ENCODE assay signal across 20 cellular contexts in the genomic region with DNA sequence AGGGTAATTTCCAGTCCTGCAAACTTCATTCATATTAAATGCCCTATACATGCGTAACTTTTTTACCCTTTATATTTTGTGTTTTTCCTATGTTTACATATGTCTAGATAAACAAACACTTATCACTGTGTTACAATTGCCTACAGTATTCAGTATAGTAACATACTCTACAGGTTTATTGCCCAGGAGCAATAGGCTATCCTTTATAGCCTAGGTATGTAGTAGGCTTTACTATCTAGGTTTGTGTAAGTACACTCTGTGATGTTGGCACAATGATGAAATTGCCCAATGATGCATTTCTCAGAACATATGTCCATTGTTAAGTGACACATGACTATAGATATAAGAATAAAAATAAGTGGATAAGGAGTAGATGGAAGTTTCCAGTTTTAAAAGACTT.
"Had no signal": no experiment of that assay in that cellular context is flagged by ENCODE, and none has a peak within 500 bp of the region (broad histone marks: within the 10 kb centered on the region; RNA-seq: fewer than 3 reads in every experiment).

No MANE protein-coding gene starts in this region.

- ATAC-seq: K562 had no signal

- FAIRE-seq: HTR-8/SVneo, K562, RCC 7860 had no signal

- H3K36me3 ChIP-seq: SJSA1 had no signal

- H3K4me1 ChIP-seq: SJSA1 had no signal

- DNase-seq: Kasumi-1, MM.1S, NCI-H1092 treated with DMSO at 0.1 percent for 48 hours, NCI-H1436, NCI-H1930, NCI-H2081, NCI-H2107, NCI-H524, NCI-H69, NCI-H774, Right ventricle myocardium superior, RPMI8226, SIG-M5 had no signal

- H3K4me3 ChIP-seq: K562, SJSA1, SK-N-MC had no signal

- H3K27me3 ChIP-seq: SJSA1 had no signal

- H3K27ac ChIP-seq: HL-60, KMS-11, SJSA1, SK-N-MC had no signal
